In the genomic region with DNA sequence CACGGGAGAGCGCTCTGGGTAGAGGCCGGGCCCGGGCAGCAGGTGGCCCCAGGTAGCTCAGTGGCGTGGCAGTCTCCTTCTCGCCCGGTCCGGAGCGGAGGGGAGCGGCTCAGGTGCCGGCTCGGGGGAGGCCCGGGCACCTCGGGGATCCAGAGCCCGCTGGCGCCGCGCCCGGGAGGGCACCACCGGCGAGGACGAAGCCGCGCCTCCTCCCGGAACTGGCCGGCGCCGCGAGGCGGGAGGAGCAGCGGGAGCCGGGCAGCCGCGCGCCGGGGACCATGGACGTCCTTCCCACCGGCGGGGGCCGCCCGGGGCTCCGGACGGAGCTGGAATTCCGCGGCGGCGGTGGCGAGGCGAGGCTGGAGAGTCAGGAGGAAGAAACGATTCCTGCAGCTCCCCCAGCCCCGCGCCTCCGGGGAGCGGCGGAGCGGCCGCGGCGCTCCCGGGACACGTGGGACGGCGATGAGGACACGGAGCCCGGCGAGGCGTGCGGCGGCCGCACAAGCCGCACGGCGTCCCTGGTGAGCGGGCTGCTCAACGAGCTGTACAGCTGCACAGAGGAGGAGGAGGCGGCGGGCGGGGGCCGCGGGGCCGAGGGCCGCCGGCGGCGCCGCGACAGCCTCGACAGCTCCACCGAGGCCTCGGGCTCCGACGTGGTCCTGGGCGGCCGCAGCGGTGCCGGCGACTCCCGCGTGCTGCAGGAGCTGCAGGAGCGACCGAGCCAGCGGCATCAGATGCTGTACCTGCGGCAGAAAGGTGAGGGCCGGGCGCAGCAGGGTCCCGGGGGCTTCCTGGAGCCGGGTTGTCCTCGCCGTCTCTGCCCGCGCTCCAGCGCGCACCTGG, we compare ENCODE assay signal across 8 cellular contexts. TPM values are rescaled to one million over a fixed set of nuclear protein-coding genes. Genes with fewer than 3 reads are reported as not detected.
DNase-seq lines count a peak whose midpoint lies in the region; ATAC-seq and TF ChIP-seq lines count a peak whose summit lies in the region.

No MANE protein-coding gene starts in this region.

- no peak overlapping the region for H3K27ac ChIP-seq in osteoblast (ENCODE audit: low read depth, low read length)

- DNase-seq in AG04449 (ENCODE audit: low read depth, low spot score) (no peak), NCI-H1417 (lab: John Stamatoyannopoulos, UW) (peak; percentile 78 to 95 (median 86)), head of caudate nucleus (peak in 24 of 42 donors; percentile 4 to 51 (median 21)), osteoblast (ENCODE audit: insufficient read length, low spot score, missing footprints) (peak; percentile 85), NCI-H1694 treated with DMSO at 0.1 percent for 48 hours (lab: John Stamatoyannopoulos, UW) (no peak), GM19238 (ENCODE audit: insufficient read length, low spot score) (no peak)
- DNase-seq in activated T-cell treated with anti-CD3 and anti-CD28 coated beads, Interleukin-2, amount 50 U/mL, for 24 hours: peak; percentile 57

- H3K36me3 ChIP-seq in osteoblast (ENCODE audit: insufficient read depth, low read length): no peaks in the 10 kb centered on the region

- peak overlapping the region; percentile 22 for H2AFZ ChIP-seq in osteoblast (ENCODE audit: low read length)

- H3K27me3 ChIP-seq in osteoblast (ENCODE audit: insufficient read depth, low read length): peaks cover 78% of the 10 kb centered on the region

- no peak for TF ChIP-seq CTCF in AG04449 (IDR thresholded peaks at IDR 0.05; ENCODE audit: insufficient read depth, low read length, missing control alignments)
- no peak for TF ChIP-seq CTCF in osteoblast (IDR thresholded peaks at IDR 0.05; ENCODE audit: extremely low read depth, low read depth, low read length)

- peak overlapping the region; percentile 57 for H3K4me2 ChIP-seq in osteoblast (ENCODE audit: insufficient read depth, low read length)

- no peaks in the 10 kb centered on the region for H4K20me1 ChIP-seq in osteoblast (ENCODE audit: insufficient read depth, low read length)

- intact Hi-C loops in head of caudate nucleus (cut with DNase I): no loop called here

- H3K27me3 Mint-ChIP-seq in activated T-cell treated with anti-CD3 and anti-CD28 coated beads, Interleukin-2, amount 50 U/mL, for 24 hours: peaks cover 83% of the 10 kb centered on the region

- H3K79me2 ChIP-seq in osteoblast (ENCODE audit: insufficient read depth, low read length): no peaks in the 10 kb centered on the region

- H3K4me1 ChIP-seq in osteoblast (ENCODE audit: insufficient read depth, low read length): no peaks in the 10 kb centered on the region

- H3K4me3 Mint-ChIP-seq in activated T-cell treated with anti-CD3 and anti-CD28 coated beads, Interleukin-2, amount 50 U/mL, for 24 hours: peak overlapping the region; percentile 76

- POLR2A ChIA-PET in AG04449 (lab: Yijun Ruan, JAX): no interaction called here

- ATAC-seq in GM19043 (IDR thresholded peaks at IDR 0.05; ENCODE audit: low read depth, unreplicated experiment): peak; percentile 39

- CTCF ChIA-PET in AG04449 (lab: Yijun Ruan, JAX): interaction anchor here (1.1 to 4.1 kb wide), 4 partner anchors 14 to 231 kb away, joined by 3 to 40 read pairs (median 4); no protein-coding TSS in a partner anchor

- peaks cover 16% of the 10 kb centered on the region for H3K4me1 Mint-ChIP-seq in activated T-cell treated with anti-CD3 and anti-CD28 coated beads, Interleukin-2, amount 50 U/mL, for 24 hours (ENCODE audit: low read depth)

- H3K9me3 Mint-ChIP-seq in activated T-cell treated with anti-CD3 and anti-CD28 coated beads, Interleukin-2, amount 50 U/mL, for 24 hours: peaks cover 14% of the 10 kb centered on the region

- no peak overlapping the region for H3K27ac Mint-ChIP-seq in activated T-cell treated with anti-CD3 and anti-CD28 coated beads, Interleukin-2, amount 50 U/mL, for 24 hours

- peaks cover 1% of the 10 kb centered on the region for H3K36me3 Mint-ChIP-seq in activated T-cell treated with anti-CD3 and anti-CD28 coated beads, Interleukin-2, amount 50 U/mL, for 24 hours (ENCODE audit: low read depth)

- H3K4me3 ChIP-seq in AG04449 (ENCODE audit: low read depth, low read length): peak overlapping the region; percentile 32
- peak overlapping the region; percentile 52 for H3K4me3 ChIP-seq in osteoblast (ENCODE audit: insufficient read depth, low read length)

- peaks cover under 1% of the 10 kb centered on the region for H3K9me3 ChIP-seq in osteoblast (ENCODE audit: low read depth, low read length)

RNA-seq across cellular contexts. Expression of gene GNS, which starts 21.5 kb away (rescaled TPM):
- total RNA-seq in osteoblast: 277 and 292 TPM in 2 replicates

RNA-seq across cellular contexts. Expression of gene TBC1D30, which starts 43.7 kb away (rescaled TPM):
- 0.29 and 0.72 TPM in 2 replicates for total RNA-seq in osteoblast

Comparison
In these comparisons a context has a peak if more than half of its experiments do, and no peak if none do; other contexts are left out.
1. DNase-seq: peak in NCI-H1417 (3 of 3), activated T-cell treated with anti-CD3 and anti-CD28 coated beads, Interleukin-2, amount 50 U/mL, for 24 hours (single experiment), head of caudate nucleus (24 of 42) and osteoblast (single experiment); none in AG04449 (single experiment), NCI-H1694 treated with DMSO at 0.1 percent for 48 hours (single experiment) and GM19238 (single experiment).